In genomic region chr9:87612536-87612935, GRCh38 we compare ENCODE assay signal across 15 cellular contexts.
DNase-seq lines count a peak whose midpoint lies in the region; ATAC-seq and TF ChIP-seq lines count a peak whose summit lies in the region.
"Had no signal": no experiment of that assay in that cellular context is flagged by ENCODE, and none has a peak within 500 bp of the region (broad histone marks: within the 10 kb centered on the region; RNA-seq: fewer than 3 reads in every experiment).

No MANE protein-coding gene starts in this region.

- H2AFZ ChIP-seq in IMR-90 (replicated peaks; ENCODE audit: low read length, poor library complexity) = no peak overlapping the region

- no peak overlapping the region for H4K5ac ChIP-seq in IMR-90 (ENCODE audit: low read depth, low read length)

- in situ Hi-C loops in IMR-90 (cut with MboI; ENCODE audit: low sequenced_read_pairs) (no loop called here), ACHN (cut with HindIII; ENCODE audit: low pct_ligation_motif_present, low pct_unique_long_range_greater_than_20kb, low sequenced_read_pairs) (no loop called here)

- no peak overlapping the region for H3K4me3 Mint-ChIP-seq in natural killer cell treated with Interleukin-12 subunit alpha and Interleukin-12 subunit beta and Interleukin-15 and Interleukin-18, amount 100 ng/mL, for 72 hours
- H3K4me3 Mint-ChIP-seq: B cell; CD4-positive, alpha-beta memory T cell had no signal

- H3K9me3 Mint-ChIP-seq in natural killer cell treated with Interleukin-12 subunit alpha and Interleukin-12 subunit beta and Interleukin-15 and Interleukin-18, amount 100 ng/mL, for 72 hours = no peaks in the 10 kb centered on the region

- H3K4me2 ChIP-seq in IMR-90 (ENCODE audit: low read depth, low read length) = no peak overlapping the region

- no peak overlapping the region for H3K4me3 ChIP-seq in IMR-90 (ENCODE audit: insufficient read depth, low read depth, low read length)
- H3K4me3 ChIP-seq in liver (ENCODE audit: low read depth in 1 of 3, low read length in 3 of 3) = no peak overlapping the region
- no peak overlapping the region for H3K4me3 ChIP-seq in stomach
- no peak overlapping the region for H3K4me3 ChIP-seq in dorsolateral prefrontal cortex

- TF ChIP-seq POLR2A in IMR-90 (IDR thresholded peaks at IDR 0.05; ENCODE audit: low read depth, low read length) = no peak
- TF ChIP-seq POLR2A in stomach (IDR thresholded peaks at IDR 0.05) = no peak

- H3K18ac ChIP-seq in IMR-90 (ENCODE audit: low read depth, low read length) = no peak overlapping the region

- H3K9ac ChIP-seq in IMR-90 (ENCODE audit: low read depth, low read length) (no peak overlapping the region), liver (ENCODE audit: low read depth in 1 of 2, low read length in 2 of 2) (no peak overlapping the region)

- no peaks in the 10 kb centered on the region for H3K36me3 Mint-ChIP-seq in natural killer cell treated with Interleukin-12 subunit alpha and Interleukin-12 subunit beta and Interleukin-15 and Interleukin-18, amount 100 ng/mL, for 72 hours
- H3K36me3 Mint-ChIP-seq: CD4-positive, alpha-beta memory T cell had no signal

- intact Hi-C loops in IMR-90 (cut with micrococcal nuclease) (no loop called here), stomach (cut with DNase I; ENCODE audit: low total_unique reads) (no loop called here), dorsolateral prefrontal cortex (cut with DNase I) (loop anchor here in 1 of 2 donors (10.0 kb wide), 1 partner anchor 108 kb away; no protein-coding TSS in a partner anchor)

- no peaks in the 10 kb centered on the region for H3K79me1 ChIP-seq in IMR-90 (ENCODE audit: low read depth in 1 of 2, low read length in 2 of 2)

- no peaks in the 10 kb centered on the region for H3K9me1 ChIP-seq in IMR-90 (ENCODE audit: insufficient read depth, low read length)

- H3K9me3 ChIP-seq in IMR-90 (ENCODE audit: control insufficient read depth, insufficient read depth, low read length) (no peaks in the 10 kb centered on the region), liver (ENCODE audit: control insufficient read depth in 4 of 4, low read length in 3 of 4) (no peaks in the 10 kb centered on the region), stomach (no peaks in the 10 kb centered on the region)

- H3K56ac ChIP-seq in IMR-90 (ENCODE audit: extremely low read depth, insufficient read depth, low read length) = no peak overlapping the region

- H3K27me3 Mint-ChIP-seq in natural killer cell treated with Interleukin-12 subunit alpha and Interleukin-12 subunit beta and Interleukin-15 and Interleukin-18, amount 100 ng/mL, for 72 hours = peaks cover 0 to 3% of the 10 kb centered on the region in 2 donors
- H3K27me3 Mint-ChIP-seq: B cell had no signal

- 100% methylated on average over 1 of the region's 3 CpGs; no CpG with 5 or more reads in 1 of the 2 experiments for WGBS in IMR-90 (ENCODE audit: extremely low coverage in 2 of 2, insufficient read length in 1 of 2), 2 experiments
- WGBS in liver = 97% methylated on average over 3 of the region's 3 CpGs
- 89 to 94% (median 93%) methylated on average over 3 of the region's 3 CpGs for WGBS in stomach, 5 donors

- H3K4ac ChIP-seq in IMR-90 (ENCODE audit: low read depth, low read length) = no peak overlapping the region

- DNase-seq in IMR-90 = no peak
- DNase-seq in caudate nucleus (lab: John Stamatoyannopoulos, UW) = no peak
- DNase-seq in stomach = no peak
- DNase-seq in natural killer cell treated with Interleukin-12 subunit alpha and Interleukin-12 subunit beta and Interleukin-15 and Interleukin-18, amount 100 ng/mL, for 72 hours (ENCODE audit: low spot score) = no peak
- DNase-seq in NCI-H524 treated with DMSO at 0.1 percent for 48 hours (lab: John Stamatoyannopoulos, UW) = no peak
- no peak for DNase-seq in ACHN
- no peak for DNase-seq in dorsolateral prefrontal cortex
- DNase-seq: CD4-positive, alpha-beta memory T cell; H7; NCI-H1417; NCI-H1930; NCI-H2171; NCI-H510A had no signal

- H2BK15ac ChIP-seq in IMR-90 (ENCODE audit: low read depth, low read length) = no peak overlapping the region

- no peak overlapping the region for H3K27ac ChIP-seq in IMR-90 (ENCODE audit: insufficient read depth, low read length)
- peak overlapping the region; percentile 62 for H3K27ac ChIP-seq in caudate nucleus (ENCODE audit: low read depth, low read length)
- peak overlapping the region; percentile 49 to 63 for H3K27ac ChIP-seq in liver (ENCODE audit: low read depth in 1 of 2, low read length in 2 of 2)
- H3K27ac ChIP-seq in stomach = peak overlapping the region; percentile 2 to 76 (median 38)
- H3K27ac ChIP-seq in dorsolateral prefrontal cortex = peak overlapping the region in 2 of 59 donors; percentile 8 to 60

- no peak for ATAC-seq in IMR-90 (ENCODE audit: low read depth)
- no peak for ATAC-seq in natural killer cell treated with Interleukin-12 subunit alpha and Interleukin-12 subunit beta and Interleukin-15 and Interleukin-18, amount 100 ng/mL, for 72 hours

- H3K27me3 ChIP-seq in IMR-90 (ENCODE audit: control insufficient read depth, insufficient read depth, low read length) (peaks cover 2% of the 10 kb centered on the region; the same call in 1 of the 2 replicates), liver (ENCODE audit: control insufficient read depth in 4 of 4, insufficient read depth in 4 of 4, low read length in 3 of 4) (no peaks in the 10 kb centered on the region), stomach (no peaks in the 10 kb centered on the region), dorsolateral prefrontal cortex (no peaks in the 10 kb centered on the region)

- no peak overlapping the region for H2AK5ac ChIP-seq in IMR-90 (ENCODE audit: low read depth, low read length)

- H3K36me3 ChIP-seq in IMR-90 (ENCODE audit: control insufficient read depth, insufficient read depth, low read length) = no peaks in the 10 kb centered on the region
- peaks cover 0 to 14% (median 4%) of the 10 kb centered on the region in 4 donors for H3K36me3 ChIP-seq in liver (ENCODE audit: control insufficient read depth in 4 of 4, insufficient read depth in 3 of 4, low read depth in 1 of 4, low read length in 3 of 4)
- peaks cover 0 to 27% (median 8%) of the 10 kb centered on the region in 4 donors for H3K36me3 ChIP-seq in stomach

- no peak for TF ChIP-seq RAD21 in IMR-90 (IDR thresholded peaks at IDR 0.05; ENCODE audit: low read length)
- TF ChIP-seq RAD21 in liver (IDR thresholded peaks at IDR 0.05) = no peak

- BruUV-seq in IMR-90 (replicated peaks; lab: Mats Ljungman, UMichigan) = no TSS peak

- no peak overlapping the region for H3K14ac ChIP-seq in IMR-90 (replicated peaks; ENCODE audit: low read depth, low read length)

- no peaks in the 10 kb centered on the region; the same call in 1 of the 2 replicates for H3K4me1 ChIP-seq in IMR-90 (ENCODE audit: control insufficient read depth, insufficient read depth, low read length)
- H3K4me1 ChIP-seq in liver (ENCODE audit: control insufficient read depth in 4 of 4, insufficient read depth in 4 of 4, low read length in 3 of 4) = peaks cover 19 to 65% (median 56%) of the 10 kb centered on the region in 4 donors
- peaks cover 22 to 64% (median 44%) of the 10 kb centered on the region in 4 donors for H3K4me1 ChIP-seq in stomach

- no peak overlapping the region for H2AK9ac ChIP-seq in IMR-90 (replicated peaks; ENCODE audit: low read depth, low read length, poor library complexity)

- TF ChIP-seq CTCF in IMR-90 (conservative IDR thresholded peaks at IDR 0.05; ENCODE audit: low read depth, low read length) = no peak
- no peak for TF ChIP-seq CTCF in liver (IDR thresholded peaks at IDR 0.05; ENCODE audit: low read depth, low read length, missing input control)
- TF ChIP-seq CTCF in stomach (IDR thresholded peaks at IDR 0.05) = no peak
- no peak for TF ChIP-seq CTCF in dorsolateral prefrontal cortex (IDR thresholded peaks at IDR 0.05 in 54 of 56, conservative IDR thresholded peaks at IDR 0.05 in 2 of 56; ENCODE audit: low read depth in 1 of 56, partially characterized antibody in 56 of 56)

- dilution Hi-C loops in IMR-90 (cut with HindIII; ENCODE audit: low sequenced_read_pairs, unreplicated experiment) = no loop called here

- peaks cover 0 to 3% of the 10 kb centered on the region in 2 donors for H3K4me1 Mint-ChIP-seq in natural killer cell treated with Interleukin-12 subunit alpha and Interleukin-12 subunit beta and Interleukin-15 and Interleukin-18, amount 100 ng/mL, for 72 hours (ENCODE audit: low read depth in 2 of 2)
- H3K4me1 Mint-ChIP-seq: B cell; CD4-positive, alpha-beta memory T cell had no signal

- H3K23ac ChIP-seq in IMR-90 (ENCODE audit: low read depth, low read length) = no peak overlapping the region

- H4K8ac ChIP-seq in IMR-90 (ENCODE audit: low read depth in 2 of 2, low read length in 2 of 2) = no peak overlapping the region

- no peaks in the 10 kb centered on the region for H4K20me1 ChIP-seq in IMR-90 (ENCODE audit: insufficient read depth, low read length)

- H2BK20ac ChIP-seq in IMR-90 (ENCODE audit: low read depth, low read length) = no peak overlapping the region

- H3K27ac Mint-ChIP-seq in natural killer cell treated with Interleukin-12 subunit alpha and Interleukin-12 subunit beta and Interleukin-15 and Interleukin-18, amount 100 ng/mL, for 72 hours = no peak overlapping the region
- H3K27ac Mint-ChIP-seq: B cell; CD4-positive, alpha-beta memory T cell had no signal

- no peak overlapping the region for H2BK5ac ChIP-seq in IMR-90 (ENCODE audit: low read depth, low read length, poor library complexity, severe bottlenecking)

- H4K91ac ChIP-seq in IMR-90 (ENCODE audit: insufficient read depth, low read depth, low read length) = no peak overlapping the region

- H2BK120ac ChIP-seq in IMR-90 (ENCODE audit: low read depth, low read length) = no peak overlapping the region

- TF ChIP-seq EP300 in stomach (IDR thresholded peaks at IDR 0.05) = no peak

- POLR2A ChIA-PET in IMR-90 (lab: Charles Lee; ENCODE audit: unreplicated experiment) = no interaction called here

- CTCF ChIA-PET in IMR-90 (lab: Yijun Ruan, JAX) = no interaction called here

TF ChIP-seq in IMR-90, 13 proteins besides CTCF, POLR2A, EP300 and RAD21:
- TF ChIP-seq CEBPB (IDR thresholded peaks at IDR 0.05; ENCODE audit: low read depth, low read length) (peak; percentile 76), MAZ (IDR thresholded peaks at IDR 0.05; ENCODE audit: borderline replicate concordance, low read depth, low read length) (no peak)

TF ChIP-seq in liver, 16 proteins besides CTCF, POLR2A, EP300 and RAD21 (continues in another document):
- TF ChIP-seq JUND (IDR thresholded peaks at IDR 0.05) = no peak
- no peak for TF ChIP-seq YY1 (IDR thresholded peaks at IDR 0.05)
- no peak for TF ChIP-seq GABPA (IDR thresholded peaks at IDR 0.05 in 1 of 2, conservative IDR thresholded peaks at IDR 0.05 in 1 of 2)
- no peak for TF ChIP-seq TAF1 (conservative IDR thresholded peaks at IDR 0.05)
- TF ChIP-seq FOXA2 (IDR thresholded peaks at IDR 0.05) = no peak
- no peak for TF ChIP-seq FOXA1 (IDR thresholded peaks at IDR 0.05)
